Comparison of ENCODE assay signal across 1 cellular context in genomic region chr7:141071855-141072547, GRCh38.
TF ChIP-seq lines count a peak whose summit lies in the region.

No MANE protein-coding gene starts in this region.

TF ChIP-seq in HEK293, 187 proteins besides CTCF, POLR2A, EP300 and RAD21 (continued from another document):
- TF ChIP-seq SP2 (tag by site-specific recombination; IDR thresholded peaks at IDR 0.05), result no peak; the same call in 1 of the 2 replicates
- TF ChIP-seq ZNF404 (tag by site-specific recombination; IDR thresholded peaks at IDR 0.05), result no peak
- no peak for TF ChIP-seq ZNF175 (tag by site-specific recombination; IDR thresholded peaks at IDR 0.05)
- no peak for TF ChIP-seq ZEB2 (tag by site-specific recombination; IDR thresholded peaks at IDR 0.05)
- TF ChIP-seq ZNF830 (tag by site-specific recombination; IDR thresholded peaks at IDR 0.05; ENCODE audit: low read depth), result no peak
- no peak for TF ChIP-seq ZNF704 (tag by site-specific recombination; IDR thresholded peaks at IDR 0.05)
- TF ChIP-seq ZNF76 (tag by site-specific recombination; IDR thresholded peaks at IDR 0.05; ENCODE audit: borderline replicate concordance, low read depth), result peak; percentile 81; the same call in 1 of the 2 replicates
- no peak for TF ChIP-seq ZNF394 (tag by site-specific recombination; IDR thresholded peaks at IDR 0.05; ENCODE audit: borderline replicate concordance)
- TF ChIP-seq ZBTB11 (tag by site-specific recombination; conservative IDR thresholded peaks at IDR 0.05; ENCODE audit: low read depth), result no peak
- TF ChIP-seq BCL11A (tag by site-specific recombination; IDR thresholded peaks at IDR 0.05; ENCODE audit: low read depth), result no peak
- no peak for TF ChIP-seq ZNF416 (tag by site-specific recombination; IDR thresholded peaks at IDR 0.05)
- no peak for TF ChIP-seq ZNF664 (tag by site-specific recombination; IDR thresholded peaks at IDR 0.05)
- TF ChIP-seq ZNF529 (tag by site-specific recombination; IDR thresholded peaks at IDR 0.05; ENCODE audit: insufficient replicate concordance), result no peak
- no peak for TF ChIP-seq ZNF555 (tag by site-specific recombination; conservative IDR thresholded peaks at IDR 0.05)
- TF ChIP-seq HOXC10 (CRISPR knock-in tag; IDR thresholded peaks at IDR 0.05), result no peak
- TF ChIP-seq ZNF626 (tag by site-specific recombination; IDR thresholded peaks at IDR 0.05), result no peak
- peak; percentile 79 for TF ChIP-seq SCRT2 (tag by site-specific recombination; IDR thresholded peaks at IDR 0.05)
- no peak for TF ChIP-seq ZNF768 (tag by site-specific recombination; IDR thresholded peaks at IDR 0.05)
- no peak for TF ChIP-seq ZNF629 (tag by site-specific recombination; IDR thresholded peaks at IDR 0.05)
- peak; percentile 19; the same call in 1 of the 2 replicates for TF ChIP-seq GLIS2 (tag by site-specific recombination; IDR thresholded peaks at IDR 0.05)
- no peak for TF ChIP-seq ZSCAN4 (tag by site-specific recombination; IDR thresholded peaks at IDR 0.05)
- TF ChIP-seq ZNF202 (tag by site-specific recombination; IDR thresholded peaks at IDR 0.05; ENCODE audit: borderline replicate concordance), result no peak
- no peak for TF ChIP-seq SALL2 (tag by site-specific recombination; IDR thresholded peaks at IDR 0.05; ENCODE audit: borderline replicate concordance)
- TF ChIP-seq ZFP69B (tag by site-specific recombination; IDR thresholded peaks at IDR 0.05), result 0 out of 2 replicates have a peak, but pooled peaks have one; percentile 5
- no peak for TF ChIP-seq ZNF610 (tag by site-specific recombination; IDR thresholded peaks at IDR 0.05; ENCODE audit: borderline replicate concordance)
- peak; percentile 88 for TF ChIP-seq ZNF335 (tag by site-specific recombination; conservative IDR thresholded peaks at IDR 0.05)
- TF ChIP-seq ZXDB (tag by site-specific recombination; IDR thresholded peaks at IDR 0.05), result no peak
- no peak for TF ChIP-seq ZNF138 (tag by site-specific recombination; IDR thresholded peaks at IDR 0.05; ENCODE audit: borderline replicate concordance)
- TF ChIP-seq ZNF777 (tag by site-specific recombination; IDR thresholded peaks at IDR 0.05; ENCODE audit: borderline replicate concordance), result no peak
- no peak for TF ChIP-seq ZNF549 (tag by site-specific recombination; IDR thresholded peaks at IDR 0.05)
- TF ChIP-seq ZNF133 (tag by site-specific recombination; IDR thresholded peaks at IDR 0.05), result no peak
- no peak for TF ChIP-seq PBX3 (CRISPR knock-in tag; IDR thresholded peaks at IDR 0.05)
- no peak for TF ChIP-seq ZNF623 (tag by site-specific recombination; IDR thresholded peaks at IDR 0.05)
- no peak; the same call in 1 of the 2 replicates for TF ChIP-seq PRDM4 (tag by site-specific recombination; IDR thresholded peaks at IDR 0.05)
